ENCODE assay signal across 11 cellular contexts in the genomic region with DNA sequence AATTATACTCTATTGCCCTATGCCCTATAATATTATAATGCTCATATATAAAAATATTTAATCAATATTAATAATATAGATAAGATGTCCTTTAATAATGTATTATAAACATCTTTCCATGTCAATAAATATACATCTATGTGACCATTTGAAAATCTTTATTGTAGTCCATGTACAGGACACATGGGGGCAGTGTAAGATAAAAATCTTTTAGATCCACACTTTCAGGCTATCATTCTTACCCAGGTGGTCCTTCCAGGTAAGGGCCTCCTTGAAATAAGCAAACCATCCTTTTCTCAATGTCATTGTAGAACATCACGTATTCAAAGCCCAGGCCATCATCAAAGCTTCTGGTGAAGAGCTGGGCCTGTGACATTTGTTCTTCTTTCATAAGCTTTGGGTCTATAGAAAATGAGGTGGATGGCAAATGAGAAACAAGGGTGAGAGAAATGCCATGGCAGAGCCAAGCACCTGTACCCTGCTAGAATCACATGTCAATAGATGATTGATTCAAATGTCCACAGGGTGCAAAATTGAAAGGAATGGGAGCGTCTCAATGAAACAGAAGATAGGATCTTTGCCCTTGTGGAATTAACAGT. TPM values are rescaled to one million over a fixed set of nuclear protein-coding genes. Genes with fewer than 3 reads are reported as not detected.
DNase-seq lines count a peak whose midpoint lies in the region; ATAC-seq, FAIRE-seq and TF ChIP-seq lines count a peak whose summit lies in the region.
"Had no signal": no experiment of that assay in that cellular context is flagged by ENCODE, and none has a peak within 500 bp of the region (broad histone marks: within the 10 kb centered on the region; RNA-seq: fewer than 3 reads in every experiment).

No MANE protein-coding gene starts in this region.

- H3K4me2 ChIP-seq in MM.1S (ENCODE audit: low read depth, low read length) (no peak overlapping the region), osteoblast (ENCODE audit: insufficient read depth, low read length) (no peak overlapping the region)

- DNase-seq in NOMO-1 treated with DMSO at 0.1 percent for 48 hours (lab: John Stamatoyannopoulos, UW; ENCODE audit: unreplicated experiment) (peak; percentile 29), NOMO-1 treated with dmso at 0.1 percent for 144 hours (lab: John Stamatoyannopoulos, UW; ENCODE audit: unreplicated experiment) (no peak), MM.1S (peak; percentile 47), bronchial epithelial cell (ENCODE audit: low read depth) (peak; percentile 42), osteoblast (ENCODE audit: insufficient read length, low spot score, missing footprints) (peak; percentile 15), NCI-H345 treated with DMSO at 0.1 percent for 48 hours (lab: John Stamatoyannopoulos, UW; ENCODE audit: unreplicated experiment) (no peak)
- DNase-seq: activated naive CD4-positive, alpha-beta T cell treated with anti-CD3 and anti-CD28 coated beads, Interleukin-2, amount 10 ng/mL, durations not matched to agents 7 days and 5 days had no signal

- H3K27me3 ChIP-seq in MM.1S (replicated peaks; ENCODE audit: insufficient read depth, low read length): no peaks in the 10 kb centered on the region
- H3K27me3 ChIP-seq in bronchial epithelial cell (ENCODE audit: control insufficient read depth, insufficient read depth, low read length): no peaks in the 10 kb centered on the region
- no peaks in the 10 kb centered on the region for H3K27me3 ChIP-seq in osteoblast (ENCODE audit: insufficient read depth, low read length)

- H3K4me1 ChIP-seq in MM.1S (ENCODE audit: low read length) (no peaks in the 10 kb centered on the region), osteoblast (ENCODE audit: insufficient read depth, low read length) (peaks cover 5% of the 10 kb centered on the region)

- H3F3A ChIP-seq in MM.1S (ENCODE audit: insufficient read depth, low read length): no peaks in the 10 kb centered on the region

- H3K9me3 ChIP-seq in MM.1S (replicated peaks; ENCODE audit: insufficient read depth, low read length): no peaks in the 10 kb centered on the region
- H3K9me3 ChIP-seq in osteoblast (ENCODE audit: low read depth, low read length): no peaks in the 10 kb centered on the region

- H3K9ac ChIP-seq in MM.1S (ENCODE audit: low read length): no peak overlapping the region

- H3K27ac ChIP-seq in MM.1S (ENCODE audit: low read length): no peak overlapping the region
- H3K27ac ChIP-seq in osteoblast (ENCODE audit: low read depth, low read length): no peak overlapping the region

- H2AFZ ChIP-seq in MM.1S (ENCODE audit: low read length): no peak overlapping the region
- H2AFZ ChIP-seq in osteoblast (ENCODE audit: low read length): no peak overlapping the region

- TF ChIP-seq CTCF in MM.1S (IDR thresholded peaks at IDR 0.05; ENCODE audit: low read length) (peak; percentile 59), bronchial epithelial cell (IDR thresholded peaks at IDR 0.05; ENCODE audit: insufficient read depth, low read length, severe bottlenecking) (peak; percentile 24), osteoblast (IDR thresholded peaks at IDR 0.05; ENCODE audit: extremely low read depth, low read depth, low read length) (peak; percentile 46)

- ATAC-seq in GM21360 (IDR thresholded peaks at IDR 0.05; ENCODE audit: unreplicated experiment) (no peak), GM21723 (IDR thresholded peaks at IDR 0.05; ENCODE audit: unreplicated experiment) (no peak)

- no peaks in the 10 kb centered on the region for H3K9me2 ChIP-seq in MM.1S (replicated peaks; ENCODE audit: insufficient read depth, low read length)

- H3K4me3 ChIP-seq in MM.1S (ENCODE audit: low read length) (no peak overlapping the region), bronchial epithelial cell (ENCODE audit: low read depth, low read length) (no peak overlapping the region), osteoblast (ENCODE audit: insufficient read depth, low read length) (no peak overlapping the region)

- H3K36me3 ChIP-seq in MM.1S (replicated peaks; ENCODE audit: insufficient read depth, low read length): 0 out of 2 replicates have a peak, but pooled peaks cover 5% of the 10 kb centered on the region
- H3K36me3 ChIP-seq in bronchial epithelial cell (ENCODE audit: control insufficient read depth, insufficient read depth, low read length): no peaks in the 10 kb centered on the region
- peaks cover 22% of the 10 kb centered on the region for H3K36me3 ChIP-seq in osteoblast (ENCODE audit: insufficient read depth, low read length)

- no peaks in the 10 kb centered on the region for H4K20me1 ChIP-seq in MM.1S (ENCODE audit: insufficient read depth, low read length)
- no peaks in the 10 kb centered on the region for H4K20me1 ChIP-seq in osteoblast (ENCODE audit: insufficient read depth, low read length)

- H3K79me2 ChIP-seq in MM.1S (ENCODE audit: low read length): no peaks in the 10 kb centered on the region
- no peaks in the 10 kb centered on the region for H3K79me2 ChIP-seq in osteoblast (ENCODE audit: insufficient read depth, low read length)

- no peak for FAIRE-seq in bronchial epithelial cell (lab: Jason Lieb, UNC)

RNA-seq across cellular contexts. Expression of gene THEM4, which starts 20.2 kb away (rescaled TPM):
- total RNA-seq in bronchial epithelial cell: 6.7 and 9.7 TPM in 2 replicates
- total RNA-seq in osteoblast: 9.8 and 13.8 TPM in 2 replicates

RNA-seq across cellular contexts. Expression of gene THEM5, which starts 35.6 kb away (rescaled TPM):
- not detected in 2 replicates for total RNA-seq in bronchial epithelial cell
- total RNA-seq in osteoblast: not detected in 2 replicates
- total RNA-seq: LHCN-M2, myocyte had no signal

RNA-seq across cellular contexts. Expression of gene C2CD4D, which starts 49.5 kb away (rescaled TPM):
- total RNA-seq in bronchial epithelial cell (not detected in 2 replicates), osteoblast (not detected in 2 replicates)
- total RNA-seq: LHCN-M2, myocyte had no signal

RNA-seq across cellular contexts. Expression of gene RORC, which starts 57.5 kb away (rescaled TPM):
- total RNA-seq in bronchial epithelial cell: 0.26 and 2.8 TPM in 2 replicates
- not detected in 2 replicates for total RNA-seq in osteoblast
- total RNA-seq: LHCN-M2 had no signal

Comparison
In these comparisons a context has a peak if more than half of its experiments do, and no peak if none do; other contexts are left out.
1. DNase-seq: peak in NOMO-1 treated with DMSO at 0.1 percent for 48 hours (single experiment), MM.1S (single experiment), bronchial epithelial cell (single experiment) and osteoblast (single experiment); none in NOMO-1 treated with dmso at 0.1 percent for 144 hours (single experiment) and NCI-H345 treated with DMSO at 0.1 percent for 48 hours (single experiment).
2. Peak in every context shown above with its lines, with median percentiles within 50 percentile points of each other: CTCF ChIP-seq.